ENCODE assay signal across 1 cellular context in genomic region chr1:226220473-226221189, GRCh38.
TF ChIP-seq lines count a peak whose summit lies in the region.

No MANE protein-coding gene starts in this region.

TF ChIP-seq in endothelial cell of umbilical vein, 7 proteins besides CTCF, POLR2A, EP300 and RAD21:
- TF ChIP-seq MYC (IDR thresholded peaks at IDR 0.05; ENCODE audit: low read depth, low read length), result no peak
- no peak for TF ChIP-seq GATA2 (IDR thresholded peaks at IDR 0.05; ENCODE audit: insufficient read depth, insufficient read length, low read depth, low read length)
- TF ChIP-seq POLR2AphosphoS5 (IDR thresholded peaks at IDR 0.05; ENCODE audit: insufficient read depth, low read depth, low read length), result no peak
- TF ChIP-seq JUN (IDR thresholded peaks at IDR 0.05; ENCODE audit: borderline replicate concordance, insufficient read depth, insufficient read length, low read depth), result no peak
- TF ChIP-seq EZH2 (IDR thresholded peaks at IDR 0.05; ENCODE audit: borderline replicate concordance, low read depth, low read length, severe bottlenecking), result no peak
